ENCODE assay signal across 11 cellular contexts in the genomic region with DNA sequence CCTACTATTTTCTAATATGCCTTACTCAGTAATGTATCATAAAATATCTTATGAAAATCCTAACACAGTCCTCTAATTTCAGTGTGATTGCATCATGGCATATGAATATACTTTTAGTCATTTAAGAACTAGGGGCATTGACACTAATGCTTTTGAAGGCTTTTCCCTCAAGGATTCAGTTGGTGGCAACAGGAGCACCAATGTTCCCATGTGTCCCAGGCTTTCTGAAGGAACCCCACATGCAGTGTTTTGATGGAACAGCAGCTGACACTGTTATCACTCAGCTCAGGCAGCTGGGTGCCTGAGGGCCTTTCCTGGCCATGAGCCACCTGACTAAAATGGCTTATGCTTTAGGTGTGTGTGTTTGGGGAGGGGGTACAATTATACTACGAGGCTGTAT.
DNase-seq lines count a peak whose midpoint lies in the region; ATAC-seq lines count a peak whose summit lies in the region.
"Had no signal": no experiment of that assay in that cellular context is flagged by ENCODE, and none has a peak within 500 bp of the region (broad histone marks: within the 10 kb centered on the region; RNA-seq: fewer than 3 reads in every experiment).

No MANE protein-coding gene starts in this region.

- H3K18ac ChIP-seq in neuronal stem cell (ENCODE audit: low read length) = peak overlapping the region; percentile 71

- H3K27ac ChIP-seq in epithelial cell of prostate = peak overlapping the region; percentile 46
- H3K27ac ChIP-seq in neuronal stem cell (replicated peaks; ENCODE audit: low read length) = no peak overlapping the region
- H3K27ac ChIP-seq: RWPE1 had no signal

- H3K79me1 ChIP-seq in neuronal stem cell (ENCODE audit: low read depth, low read length) = no peaks in the 10 kb centered on the region

- H3K9ac ChIP-seq in neuronal stem cell (ENCODE audit: low read depth, low read length, poor library complexity) = no peak overlapping the region

- DNase-seq in NCI-H1092 treated with DMSO at 0.1 percent for 48 hours (lab: John Stamatoyannopoulos, UW) = peak; percentile 22
- no peak for DNase-seq in NCI-H1092 (lab: John Stamatoyannopoulos, UW)
- DNase-seq in NCI-H69 (lab: John Stamatoyannopoulos, UW) = peak; percentile 60
- no peak for DNase-seq in epithelial cell of prostate (ENCODE audit: low read depth, low spot score)
- DNase-seq in neuronal stem cell (ENCODE audit: low spot score) = no peak
- no peak for DNase-seq in MV-4-11 (lab: John Stamatoyannopoulos, UW)
- DNase-seq: activated naive CD4-positive, alpha-beta T cell treated with anti-CD3 and anti-CD28 coated beads, Interleukin-2, amount 10 ng/mL, durations not matched to agents 7 days and 5 days; KBM-7 had no signal

- no peaks in the 10 kb centered on the region for H3K27me3 ChIP-seq in neuronal stem cell (ENCODE audit: control insufficient read depth in 3 of 3, insufficient read depth in 3 of 3, low read depth in 1 of 3, low read length in 3 of 3)

- no peaks in the 10 kb centered on the region for H3K9me3 ChIP-seq in neuronal stem cell (replicated peaks in 1 of 2; ENCODE audit: control insufficient read depth in 2 of 2, insufficient read depth in 1 of 2, low read depth in 1 of 2, low read length in 2 of 2)

- no peak overlapping the region for H3K23ac ChIP-seq in neuronal stem cell (ENCODE audit: low read depth, low read length, poor library complexity)

- H2BK12ac ChIP-seq in neuronal stem cell (ENCODE audit: low read length) = peak overlapping the region; percentile 90

- no peak overlapping the region for H2BK15ac ChIP-seq in neuronal stem cell (ENCODE audit: low read length)

- H2BK120ac ChIP-seq in neuronal stem cell (ENCODE audit: low read depth, low read length) = no peak overlapping the region

- no peak overlapping the region for H3K4ac ChIP-seq in neuronal stem cell (ENCODE audit: low read length)

- no peak overlapping the region for H2BK5ac ChIP-seq in neuronal stem cell (ENCODE audit: low read length)

- H3K4me3 ChIP-seq in neuronal stem cell (ENCODE audit: low read length in 2 of 2) = no peak overlapping the region

- peaks cover 14 to 26% of the 10 kb centered on the region in 2 donors for H3K4me1 ChIP-seq in neuronal stem cell (ENCODE audit: control insufficient read depth in 2 of 2, insufficient read depth in 1 of 2, low read depth in 1 of 2, low read length in 2 of 2)

- ATAC-seq in GM21825 (IDR thresholded peaks at IDR 0.05; ENCODE audit: unreplicated experiment) = no peak
- ATAC-seq in GM19463 (IDR thresholded peaks at IDR 0.05; ENCODE audit: unreplicated experiment) = no peak

- no CpG with 5 or more reads among the region's 1 CpG for WGBS in neuronal stem cell (ENCODE audit: extremely low coverage in 2 of 2, insufficient read length in 2 of 2, insufficient replicate concordance in 1 of 2), 2 donors

- no peaks in the 10 kb centered on the region for H3K36me3 ChIP-seq in neuronal stem cell (replicated peaks in 1 of 2; ENCODE audit: control insufficient read depth in 2 of 2, insufficient read depth in 2 of 2, low read length in 2 of 2)

- no peak overlapping the region for H3K14ac ChIP-seq in neuronal stem cell (ENCODE audit: low read length)

- H2AFZ ChIP-seq in neuronal stem cell (ENCODE audit: low read length) = no peak overlapping the region

- no peak overlapping the region for H4K8ac ChIP-seq in neuronal stem cell (ENCODE audit: low read depth, low read length)

- no peak overlapping the region for H3K4me2 ChIP-seq in neuronal stem cell (ENCODE audit: insufficient read depth, low read length, poor library complexity, severe bottlenecking)

- no peak overlapping the region for H2AK5ac ChIP-seq in neuronal stem cell (ENCODE audit: low read depth, low read length)

- no peak overlapping the region for H4K91ac ChIP-seq in neuronal stem cell (ENCODE audit: low read depth, low read length, poor library complexity)

Comparison
In these comparisons a context has a peak if more than half of its experiments do, and no peak if none do; other contexts are left out.
1. DNase-seq: peak in NCI-H1092 treated with DMSO at 0.1 percent for 48 hours (single experiment) and NCI-H69 (single experiment); none in NCI-H1092 (single experiment), epithelial cell of prostate (single experiment), neuronal stem cell (single experiment) and MV-4-11 (single experiment).